ENCODE assay signal across 14 cellular contexts in the genomic region with DNA sequence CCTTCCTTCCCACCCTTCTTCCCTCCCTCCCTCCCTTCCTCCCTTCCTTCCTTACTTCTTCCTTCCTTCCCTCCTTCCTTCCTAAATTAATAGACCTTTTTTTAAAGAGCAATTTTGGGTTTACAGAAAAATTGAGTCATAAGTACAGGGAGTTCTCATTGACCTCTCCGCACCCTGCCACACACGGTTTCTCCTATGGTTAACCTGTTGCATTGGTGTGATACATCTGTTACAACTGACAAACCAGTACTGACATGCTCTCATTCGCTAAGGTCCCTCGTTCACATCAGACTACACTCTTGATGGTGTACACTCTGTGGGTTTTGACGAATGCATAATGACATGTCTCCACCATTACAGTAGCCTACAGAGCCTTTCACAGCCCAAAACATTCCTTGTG. TPM values are rescaled to one million over a fixed set of nuclear protein-coding genes. Genes with fewer than 3 reads are reported as not detected.
"Had no signal": no experiment of that assay in that cellular context is flagged by ENCODE, and none has a peak within 500 bp of the region (broad histone marks: within the 10 kb centered on the region; RNA-seq: fewer than 3 reads in every experiment).

No MANE protein-coding gene starts in this region.

- H3K4me1 ChIP-seq: right atrium auricular region had no signal

- H3K36me3 ChIP-seq: right atrium auricular region, upper lobe of right lung had no signal

- H3K9me3 ChIP-seq: right atrium auricular region, upper lobe of right lung had no signal

- H3K27ac ChIP-seq: right atrium auricular region, upper lobe of right lung had no signal

- ATAC-seq: activated CD4-positive, alpha-beta T cell treated with anti-CD3 and anti-CD28 coated beads for 36 hours; left lobe of liver; T-helper 17 cell had no signal

- DNase-seq: activated CD4-positive, alpha-beta T cell treated with anti-CD3 and anti-CD28 coated beads for 36 hours; activated naive CD4-positive, alpha-beta T cell; activated naive CD8-positive, alpha-beta T cell treated with anti-CD3 and anti-CD28 coated beads, Interleukin-2, amount 10 ng/mL, durations not matched to agents 7 days and 5 days; effector memory CD4-positive, alpha-beta T cell; stimulated activated CD4-positive, alpha-beta T cell treated with anti-CD3 and anti-CD28 coated beads, Interleukin-4, amount 100 ng/mL, for 4 hours; stimulated activated CD8-positive, alpha-beta memory T cell treated with anti-CD3 and anti-CD28 coated beads, Interleukin-4, amount 100 ng/mL, for 48 hours; stimulated activated naive CD4-positive, alpha-beta T cell treated with Interleukin-2 at 50 U/mL for 16 hours; substantia nigra; T-helper 17 cell; upper lobe of right lung had no signal

- FAIRE-seq: islet of Langerhans, small intestine had no signal

- H3K4me3 ChIP-seq: right atrium auricular region, upper lobe of right lung had no signal

- H3K27me3 ChIP-seq: right atrium auricular region had no signal

RNA-seq across cellular contexts. Expression of a gene that starts 11.6 kb away (rescaled TPM):
- total RNA-seq: T-helper 17 cell had no signal
